Comparison of ENCODE assay signal across 8 cellular contexts in genomic region chr6:116571683-116572000, GRCh38. TPM values are rescaled to one million over a fixed set of nuclear protein-coding genes. Genes with fewer than 3 reads are reported as not detected.
DNase-seq lines count a peak whose midpoint lies in the region; ATAC-seq and TF ChIP-seq lines count a peak whose summit lies in the region.

No MANE protein-coding gene starts in this region.

- H3K36me3 Mint-ChIP-seq in natural killer cell, result no peaks in the 10 kb centered on the region

- TF ChIP-seq CTCF in AG09309 (IDR thresholded peaks at IDR 0.05; ENCODE audit: control insufficient read depth, insufficient read depth, low read depth, low read length, missing control alignments) (no peak), natural killer cell (IDR thresholded peaks at IDR 0.05) (no peak)

- ATAC-seq in natural killer cell (no peak), GM21526 (IDR thresholded peaks at IDR 0.05; ENCODE audit: low FRiP score, unreplicated experiment) (no peak)

- no peaks in the 10 kb centered on the region for H3K9me3 Mint-ChIP-seq in natural killer cell

- H3K27ac ChIP-seq in ectodermal cell (ENCODE audit: insufficient read depth, low read depth, low read length, poor library complexity, severe bottlenecking), result peak overlapping the region; percentile 71

- H3K4me1 Mint-ChIP-seq in natural killer cell, result peaks cover 44 to 48% of the 10 kb centered on the region in 2 donors

- H3K9me3 ChIP-seq in MG63 (no peaks in the 10 kb centered on the region), ectodermal cell (ENCODE audit: control insufficient read depth, low read length) (no peaks in the 10 kb centered on the region)

- H3K27me3 Mint-ChIP-seq in natural killer cell (ENCODE audit: low read depth in 2 of 2), result peaks cover 2 to 4% of the 10 kb centered on the region in 2 donors

- H3K4me1 ChIP-seq in ectodermal cell (ENCODE audit: control insufficient read depth, insufficient read depth, low read length), result peaks cover 6% of the 10 kb centered on the region

- H3K27me3 ChIP-seq in MG63, result no peaks in the 10 kb centered on the region
- peaks cover 7% of the 10 kb centered on the region for H3K27me3 ChIP-seq in ectodermal cell (ENCODE audit: control insufficient read depth, insufficient read depth, low read length, poor library complexity, severe bottlenecking)

- WGBS in ectodermal cell, 2 experiments, result 0 to 1% methylated on average over 9 to 12 of the region's 12 CpGs

- in situ Hi-C loops in ACHN (cut with HindIII; ENCODE audit: low pct_ligation_motif_present, low pct_unique_long_range_greater_than_20kb, low sequenced_read_pairs), result no loop called here

- DNase-seq in AG09309 (ENCODE audit: low read depth), result no peak
- DNase-seq in MG63, result no peak
- DNase-seq in natural killer cell, result no peak
- DNase-seq in amniotic stem cell (lab: John Stamatoyannopoulos, UW), result no peak
- DNase-seq in HK-2 (ENCODE audit: unreplicated experiment), result no peak
- no peak for DNase-seq in ACHN

- peak overlapping the region; percentile 99 for H3K27ac Mint-ChIP-seq in natural killer cell

- H3K4me3 ChIP-seq in AG09309 (ENCODE audit: control insufficient read depth, low read depth, low read length) (peak overlapping the region; percentile 90), MG63 (peak overlapping the region; percentile 87), ectodermal cell (ENCODE audit: insufficient read depth, low read depth, low read length) (peak overlapping the region; percentile 91)

- H3K36me3 ChIP-seq in MG63, result peaks cover 26% of the 10 kb centered on the region
- H3K36me3 ChIP-seq in ectodermal cell (ENCODE audit: control insufficient read depth, insufficient read depth, low read length), result no peaks in the 10 kb centered on the region

- H3K4me3 Mint-ChIP-seq in natural killer cell, result peak overlapping the region; percentile 98

- intact Hi-C loops in natural killer cell (cut with micrococcal nuclease), result loop anchor here (1.0 to 5.0 kb wide), 6 partner anchors 35 to 471 kb away; partner anchors contain the start of genes KPNA5, NT5DC1, TSPYL1 and TSPYL4

RNA-seq across cellular contexts. Expression of gene RWDD1, which starts 0.3 kb away (rescaled TPM):
- 45.3 and 131 TPM in 2 replicates for total RNA-seq in MG63 (2014; rRNA removed; shearing (Covaris generic); ENCODE audit: low replicate concordance)
- polyA plus RNA-seq in ectodermal cell (2013, experiment 1 of 4), result 50.8 TPM
- 37.2 TPM for polyA plus RNA-seq in ectodermal cell (2013, experiment 2 of 4)
- polyA plus RNA-seq in ectodermal cell (2013, experiment 3 of 4), result 42.0 TPM
- polyA plus RNA-seq in ectodermal cell (2013, experiment 4 of 4), result 44.6 TPM
- 10 to 100 TPM; 47.0 to 48.9 (median 47.1) TPM for total RNA-seq in natural killer cell

RNA-seq across cellular contexts. Expression of gene CALHM4, which starts 18.1 kb away (rescaled TPM):
- not detected in 2 replicates for total RNA-seq in MG63 (2014; rRNA removed; shearing (Covaris generic); ENCODE audit: low replicate concordance)
- polyA plus RNA-seq in ectodermal cell (2013, experiment 1 of 4), result not detected
- not detected for polyA plus RNA-seq in ectodermal cell (2013, experiment 2 of 4)
- polyA plus RNA-seq in ectodermal cell (2013, experiment 3 of 4), result not detected
- not detected for polyA plus RNA-seq in ectodermal cell (2013, experiment 4 of 4)
- total RNA-seq in natural killer cell, result not detected

RNA-seq across cellular contexts. Expression of gene TRAPPC3L, which starts 26.2 kb away (rescaled TPM):
- not detected in 2 replicates for total RNA-seq in MG63 (2014; rRNA removed; shearing (Covaris generic); ENCODE audit: low replicate concordance)
- polyA plus RNA-seq in ectodermal cell (2013, experiment 1 of 4), result not detected
- not detected for polyA plus RNA-seq in ectodermal cell (2013, experiment 2 of 4)
- polyA plus RNA-seq in ectodermal cell (2013, experiment 3 of 4), result not detected
- polyA plus RNA-seq in ectodermal cell (2013, experiment 4 of 4), result not detected
- under 1 TPM in 1 of 3 donors, not detected in 2; 0.66 TPM for total RNA-seq in natural killer cell

RNA-seq across cellular contexts. Expression of gene RSPH4A, which starts 44.6 kb away (rescaled TPM):
- total RNA-seq in MG63 (2014; rRNA removed; shearing (Covaris generic); ENCODE audit: low replicate concordance), result 0.20 TPM in 1 of 2 replicates, not detected in the other
- polyA plus RNA-seq in ectodermal cell (2013, experiment 1 of 4), result 2.3 TPM
- polyA plus RNA-seq in ectodermal cell (2013, experiment 2 of 4), result 2.7 TPM
- 2.1 TPM for polyA plus RNA-seq in ectodermal cell (2013, experiment 3 of 4)
- polyA plus RNA-seq in ectodermal cell (2013, experiment 4 of 4), result 2.0 TPM
- total RNA-seq in natural killer cell, result 1 to 10 TPM in 1 of 3 donors, under 1 TPM in 2; 0.64 to 1.0 (median 0.95) TPM
